Comparison of ENCODE assay signal across 15 cellular contexts in the genomic region with DNA sequence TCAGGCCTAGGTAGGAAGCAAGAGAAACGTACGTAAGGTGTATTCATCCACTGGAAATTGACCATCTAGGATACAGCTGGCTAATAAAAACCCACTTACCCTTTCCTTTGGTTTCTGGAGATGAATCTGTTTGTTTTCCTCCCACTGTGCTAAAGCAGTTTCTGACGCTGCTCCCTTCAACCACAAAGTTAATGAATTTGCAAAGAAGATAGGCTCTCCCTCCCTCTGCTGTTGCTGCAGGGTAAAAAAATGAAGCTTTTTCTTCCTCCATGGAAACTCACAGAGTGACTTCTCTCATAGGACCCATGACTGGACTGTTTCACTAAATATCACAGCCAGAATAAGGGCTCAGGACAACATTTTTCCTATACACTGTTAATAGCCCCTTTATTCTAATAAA.
"Had no signal": no experiment of that assay in that cellular context is flagged by ENCODE, and none has a peak within 500 bp of the region (broad histone marks: within the 10 kb centered on the region; RNA-seq: fewer than 3 reads in every experiment).

No MANE protein-coding gene starts in this region.

- ATAC-seq: activated CD8-positive, alpha-beta T cell treated with anti-CD3 and anti-CD28 coated beads, Interleukin-2, amount 10 ng/mL, durations not matched to agents 7 days and 5 days; esophagus mucosa; naive thymus-derived CD4-positive, alpha-beta T cell had no signal

- FAIRE-seq: endometrium, urothelium cell line had no signal

- H3K4me3 ChIP-seq: adrenal gland, breast epithelium, lung, skin epidermis, stomach, thoracic aorta had no signal

- DNase-seq: activated CD4-positive, alpha-beta T cell treated with anti-CD3 and anti-CD28 coated beads for 48 hours; activated CD8-positive, alpha-beta T cell treated with anti-CD3 and anti-CD28 coated beads, Interleukin-2, amount 10 ng/mL, durations not matched to agents 7 days and 5 days; activated naive CD4-positive, alpha-beta T cell treated with anti-CD3 and anti-CD28 coated beads, Interleukin-2, amount 10 ng/mL, durations not matched to agents 7 days and 5 days; adrenal gland; hypothalamus; naive thymus-derived CD4-positive, alpha-beta T cell; retina; stomach had no signal
